Comparison of ENCODE assay signal across 1 cellular context in genomic region chr16:28521436-28521835, GRCh38.
A peak's percentile ranks its signal among the peaks of the same experiment; 100 is the strongest.
TF ChIP-seq lines count a peak whose summit lies in the region.

No MANE protein-coding gene starts in this region.

TF ChIP-seq in GM12878, 131 proteins besides CTCF, POLR2A, EP300 and RAD21:
- no peak for TF ChIP-seq NKRF (conservative IDR thresholded peaks at IDR 0.05)
- no peak for TF ChIP-seq BCL11A (IDR thresholded peaks at IDR 0.05; ENCODE audit: low read depth, low read length)
- peak; percentile 35; the same call in 1 of the 2 replicates for TF ChIP-seq PAX5 (IDR thresholded peaks at IDR 0.05; ENCODE audit: borderline replicate concordance, low read depth, low read length)
